Comparison of ENCODE assay signal across 15 cellular contexts in genomic region chr1:9326596-9326995, GRCh38. TPM values are rescaled to one million over a fixed set of nuclear protein-coding genes. Genes with fewer than 3 reads are reported as not detected.
DNase-seq lines count a peak whose midpoint lies in the region; ATAC-seq and TF ChIP-seq lines count a peak whose summit lies in the region.
"Had no signal": no experiment of that assay in that cellular context is flagged by ENCODE, and none has a peak within 500 bp of the region (broad histone marks: within the 10 kb centered on the region; RNA-seq: fewer than 3 reads in every experiment).

No MANE protein-coding gene starts in this region.

- DNase-seq in AG09319 (ENCODE audit: extremely low read depth, low read depth) (peak; percentile 49), adipocyte (ENCODE audit: low read depth) (peak; percentile 90), left cardiac atrium (no peak), retinal pigment epithelial cell (ENCODE audit: low read depth) (peak; percentile 76), kidney glomerular epithelial cell (lab: John Stamatoyannopoulos, UW) (no peak), substantia nigra (lab: John Stamatoyannopoulos, UW) (no peak)
- DNase-seq: activated T-cell treated with anti-CD3 and anti-CD28 coated beads, Interleukin-2, amount 50 U/mL, for 48 hours; glutamatergic neuron; H9; KBM-7; SHP77 treated with DMSO at 0.1 percent for 48 hours had no signal

- intact Hi-C loops in left cardiac atrium (cut with DNase I) = no loop called here

- no peak overlapping the region for H3K27ac ChIP-seq in substantia nigra (ENCODE audit: low read depth, low read length, poor library complexity, severe bottlenecking)
- H3K27ac ChIP-seq: C4-2B, VCaP had no signal

- H3K4me1 ChIP-seq in adipocyte (ENCODE audit: control insufficient read depth, insufficient read depth, low read length) = peaks cover 33% of the 10 kb centered on the region

- peak; percentile 16 to 45 for ATAC-seq in left cardiac atrium
- ATAC-seq in GM21528 (IDR thresholded peaks at IDR 0.05; ENCODE audit: low FRiP score, unreplicated experiment) = no peak
- ATAC-seq in GM21390 (IDR thresholded peaks at IDR 0.05; ENCODE audit: unreplicated experiment) = no peak

- H3K27me3 ChIP-seq in adipocyte (replicated peaks; ENCODE audit: control insufficient read depth, insufficient read depth, low read length) = no peaks in the 10 kb centered on the region

- H3K4me3 ChIP-seq in adipocyte (ENCODE audit: low read length) = no peak overlapping the region
- no peak overlapping the region for H3K4me3 ChIP-seq in retinal pigment epithelial cell (ENCODE audit: low read length)

- no peaks in the 10 kb centered on the region for H3K36me3 ChIP-seq in adipocyte (ENCODE audit: control insufficient read depth, insufficient read depth, low read length, severe bottlenecking)

- TF ChIP-seq CTCF in AG09319 (IDR thresholded peaks at IDR 0.05; ENCODE audit: low read depth, low read length) = no peak
- TF ChIP-seq CTCF in retinal pigment epithelial cell (conservative IDR thresholded peaks at IDR 0.05; ENCODE audit: low read depth, low read length) = no peak

- H3K9me3 ChIP-seq in adipocyte (ENCODE audit: control insufficient read depth, low read length) = no peaks in the 10 kb centered on the region

- H3K9ac ChIP-seq in adipocyte (ENCODE audit: low read length) = peak overlapping the region; percentile 73

RNA-seq across cellular contexts. Expression of gene SPSB1, which starts 33.9 kb away (rescaled TPM):
- 10 to 100 TPM; 16.8 to 19.1 TPM for total RNA-seq in left cardiac atrium

Comparison
In these comparisons a context has a peak if more than half of its experiments do, and no peak if none do; other contexts are left out.
1. DNase-seq: peak in AG09319 (single experiment), adipocyte (single experiment) and retinal pigment epithelial cell (single experiment); none in left cardiac atrium (single experiment), kidney glomerular epithelial cell (single experiment) and substantia nigra (0 of 49).
2. ATAC-seq: peak in left cardiac atrium (2 of 2); none in GM21528 (single experiment) and GM21390 (single experiment).